In genomic region chr2:11393711-11394236, GRCh38 we compare ENCODE assay signal across 14 cellular contexts. TPM values are rescaled to one million over a fixed set of nuclear protein-coding genes. Genes with fewer than 3 reads are reported as not detected.
DNase-seq lines count a peak whose midpoint lies in the region; ATAC-seq and TF ChIP-seq lines count a peak whose summit lies in the region.
"Had no signal": no experiment of that assay in that cellular context is flagged by ENCODE, and none has a peak within 500 bp of the region (broad histone marks: within the 10 kb centered on the region; RNA-seq: fewer than 3 reads in every experiment).

No MANE protein-coding gene starts in this region.

- H3K9me3 ChIP-seq in ascending aorta (no peaks in the 10 kb centered on the region), left ventricle myocardium inferior (replicated peaks) (no peaks in the 10 kb centered on the region), psoas muscle (no peaks in the 10 kb centered on the region)

- H3K4me1 ChIP-seq in ACC112 (ENCODE audit: control insufficient read depth, insufficient read depth, low read length, unreplicated experiment): peaks cover 19% of the 10 kb centered on the region
- H3K4me1 ChIP-seq in ascending aorta: peaks cover 3 to 15% of the 10 kb centered on the region in 2 donors
- peaks cover 59% of the 10 kb centered on the region for H3K4me1 ChIP-seq in left ventricle myocardium inferior
- H3K4me1 ChIP-seq in psoas muscle: peaks cover 11% of the 10 kb centered on the region

- H3K4me1 Mint-ChIP-seq in stimulated activated naive CD8-positive, alpha-beta T cell treated with anti-CD3 and anti-CD28 coated beads, Interleukin-15, amount 100 ng/mL, for 72 hours: no peaks in the 10 kb centered on the region
- H3K4me1 Mint-ChIP-seq: activated CD4-positive, alpha-beta T cell treated with anti-CD3 and anti-CD28 coated beads, Interleukin-2, amount 10 ng/mL, durations not matched to agents 7 days and 5 days had no signal

- H3K36me3 ChIP-seq in ACC112 (ENCODE audit: insufficient read depth, low read length): no peaks in the 10 kb centered on the region
- no peaks in the 10 kb centered on the region for H3K36me3 ChIP-seq in ascending aorta
- no peaks in the 10 kb centered on the region for H3K36me3 ChIP-seq in left ventricle myocardium inferior
- no peaks in the 10 kb centered on the region for H3K36me3 ChIP-seq in psoas muscle (ENCODE audit: insufficient read depth in 1 of 2, low read depth in 1 of 2)

- H3K27me3 Mint-ChIP-seq in stimulated activated naive CD8-positive, alpha-beta T cell treated with anti-CD3 and anti-CD28 coated beads, Interleukin-15, amount 100 ng/mL, for 72 hours: peaks cover 8% of the 10 kb centered on the region
- H3K27me3 Mint-ChIP-seq: activated CD4-positive, alpha-beta T cell treated with anti-CD3 and anti-CD28 coated beads, Interleukin-2, amount 10 ng/mL, durations not matched to agents 7 days and 5 days had no signal

- H3K27ac ChIP-seq in ACC112 (ENCODE audit: low read depth, low read length): peak overlapping the region; percentile 69
- H3K27ac ChIP-seq in ascending aorta: peak overlapping the region; percentile 45 to 50
- H3K27ac ChIP-seq in left ventricle myocardium inferior (replicated peaks): peak overlapping the region; percentile 72
- H3K27ac ChIP-seq in psoas muscle: peak overlapping the region; percentile 7

- no peaks in the 10 kb centered on the region for H3K79me2 ChIP-seq in ACC112 (ENCODE audit: control insufficient read depth, insufficient read depth, low read length, unreplicated experiment)

- H3K27me3 ChIP-seq in ACC112 (ENCODE audit: insufficient read depth, low read length) (no peaks in the 10 kb centered on the region), ascending aorta (no peaks in the 10 kb centered on the region), left ventricle myocardium inferior (ENCODE audit: low read depth) (no peaks in the 10 kb centered on the region), psoas muscle (ENCODE audit: insufficient read depth in 3 of 3, low read length in 2 of 3) (no peaks in the 10 kb centered on the region)

- H3K27ac Mint-ChIP-seq in stimulated activated naive CD8-positive, alpha-beta T cell treated with anti-CD3 and anti-CD28 coated beads, Interleukin-15, amount 100 ng/mL, for 72 hours: no peak overlapping the region
- H3K27ac Mint-ChIP-seq: activated CD4-positive, alpha-beta T cell treated with anti-CD3 and anti-CD28 coated beads, Interleukin-2, amount 10 ng/mL, durations not matched to agents 7 days and 5 days had no signal

- peak overlapping the region; percentile 80 for H2AFZ ChIP-seq in ACC112 (ENCODE audit: low read length, unreplicated experiment)

- TF ChIP-seq CTCF in ascending aorta (IDR thresholded peaks at IDR 0.05): no peak
- TF ChIP-seq CTCF in left ventricle myocardium inferior (IDR thresholded peaks at IDR 0.05; ENCODE audit: borderline replicate concordance): no peak
- TF ChIP-seq CTCF in psoas muscle (IDR thresholded peaks at IDR 0.05): no peak

- ATAC-seq in psoas muscle: no peak
- ATAC-seq in stimulated activated naive CD8-positive, alpha-beta T cell treated with anti-CD3 and anti-CD28 coated beads, Interleukin-15, amount 100 ng/mL, for 72 hours: no peak

- intact Hi-C loops in ascending aorta (cut with DNase I) (loop anchor here (10.0 kb wide), 1 partner anchor 1321 kb away; the partner anchor contains the start of gene TRIB2), left ventricle myocardium inferior (cut with micrococcal nuclease) (no loop called here), psoas muscle (cut with DNase I) (no loop called here)

- DNase-seq in ascending aorta (ENCODE audit: low spot score in 2 of 2) (no peak), left ventricle myocardium inferior (no peak), psoas muscle (no peak), germinal center (ENCODE audit: low spot score) (no peak), iPS-NIHi11 (ENCODE audit: low spot score) (no peak)
- DNase-seq in activated naive CD4-positive, alpha-beta T cell treated with Interleukin-2 at 50 U/mL for 16 hours: no peak
- no peak for DNase-seq in stimulated activated naive CD8-positive, alpha-beta T cell treated with anti-CD3 and anti-CD28 coated beads, Interleukin-15, amount 100 ng/mL, for 72 hours
- DNase-seq: activated CD4-positive, alpha-beta T cell treated with anti-CD3 and anti-CD28 coated beads, Interleukin-2, amount 10 ng/mL, durations not matched to agents 7 days and 5 days; activated gamma-delta T cell; DND-41; hippocampal formation; NCI-H2171; T-helper 2 cell had no signal

- H3K4me3 ChIP-seq in ACC112 (ENCODE audit: low read depth, low read length): peak overlapping the region; percentile 46
- H3K4me3 ChIP-seq in ascending aorta: no peak overlapping the region
- H3K4me3 ChIP-seq in left ventricle myocardium inferior: peak overlapping the region; percentile 19
- H3K4me3 ChIP-seq in psoas muscle: no peak overlapping the region

- 63 to 66% (median 63%) methylated on average over 11 of the region's 11 CpGs for WGBS in psoas muscle, 3 donors

- H3K4me3 Mint-ChIP-seq in stimulated activated naive CD8-positive, alpha-beta T cell treated with anti-CD3 and anti-CD28 coated beads, Interleukin-15, amount 100 ng/mL, for 72 hours: no peak overlapping the region
- H3K4me3 Mint-ChIP-seq: activated CD4-positive, alpha-beta T cell treated with anti-CD3 and anti-CD28 coated beads, Interleukin-2, amount 10 ng/mL, durations not matched to agents 7 days and 5 days had no signal

- no peaks in the 10 kb centered on the region for H3K9me3 Mint-ChIP-seq in stimulated activated naive CD8-positive, alpha-beta T cell treated with anti-CD3 and anti-CD28 coated beads, Interleukin-15, amount 100 ng/mL, for 72 hours
- H3K9me3 Mint-ChIP-seq: activated CD4-positive, alpha-beta T cell treated with anti-CD3 and anti-CD28 coated beads, Interleukin-2, amount 10 ng/mL, durations not matched to agents 7 days and 5 days had no signal

RNA-seq across cellular contexts. Expression of gene ROCK2, which starts 49.3 kb away (rescaled TPM):
- 33.0 TPM for total RNA-seq in ascending aorta
- total RNA-seq in left ventricle myocardium inferior: 30.2 TPM
- total RNA-seq in psoas muscle: 10 to 100 TPM; 59.9 to 80.1 (median 62.4) TPM
- polyA plus RNA-seq in psoas muscle: 10 to 100 TPM; 12.1 to 84.4 (median 25.8) TPM

Comparison
In these comparisons a context has a peak if more than half of its experiments do, and no peak if none do; other contexts are left out.
1. H3K27ac ChIP-seq: peak in every context shown above with its lines; median percentile 72 in left ventricle myocardium inferior; 69 in ACC112; 48 in ascending aorta; 7 in psoas muscle.
2. H3K4me3 ChIP-seq: peak in ACC112 (single experiment) and left ventricle myocardium inferior (single experiment); none in ascending aorta (0 of 2) and psoas muscle (single experiment).